8 cellular contexts compared by ENCODE assay signal in the genomic region with DNA sequence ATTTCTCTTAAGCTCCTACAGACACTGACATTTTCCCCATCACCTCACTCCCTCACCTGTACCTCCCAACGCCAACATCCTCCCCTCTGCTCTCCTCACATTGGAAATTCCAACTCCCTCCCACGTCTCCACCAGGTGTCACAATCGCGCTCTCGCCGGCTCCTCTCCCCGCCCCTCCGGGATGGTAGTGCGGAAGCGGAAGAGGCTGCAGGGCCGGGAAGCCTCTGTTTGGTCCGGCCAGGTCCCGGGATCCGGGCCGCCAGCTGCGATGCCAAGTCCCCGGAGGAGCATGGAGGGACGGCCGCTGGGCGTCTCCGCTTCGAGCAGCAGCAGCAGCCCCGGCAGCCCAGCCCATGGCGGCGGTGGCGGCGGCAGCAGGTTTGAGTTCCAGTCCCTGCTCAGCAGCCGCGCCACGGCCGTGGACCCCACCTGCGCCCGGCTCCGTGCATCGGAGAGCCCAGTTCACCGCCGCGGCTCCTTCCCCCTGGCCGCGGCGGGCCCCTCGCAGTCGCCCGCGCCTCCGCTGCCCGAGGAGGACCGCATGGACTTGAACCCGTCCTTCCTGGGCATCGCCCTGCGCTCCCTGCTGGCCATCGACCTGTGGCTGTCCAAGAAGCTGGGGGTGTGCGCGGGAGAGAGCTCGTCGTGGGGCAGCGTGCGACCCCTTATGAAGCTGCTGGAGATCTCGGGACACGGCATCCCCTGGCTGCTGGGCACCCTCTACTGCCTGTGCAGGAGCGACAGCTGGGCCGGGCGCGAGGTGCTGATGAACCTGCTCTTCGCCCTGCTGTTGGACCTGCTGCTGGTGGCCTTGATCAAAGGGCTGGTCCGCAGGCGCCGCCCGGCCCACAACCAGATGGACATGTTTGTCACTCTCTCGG. TPM values are rescaled to one million over a fixed set of nuclear protein-coding genes. Genes with fewer than 3 reads are reported as not detected.
DNase-seq lines count a peak whose midpoint lies in the region; ATAC-seq and TF ChIP-seq lines count a peak whose summit lies in the region.

A gene (plus strand): TSS at position 187 of the 881 bp plus-strand sequence. CDS start 82 bp downstream, at position 269.

- DNase-seq in NCI-H146 (lab: John Stamatoyannopoulos, UW) (peak; percentile 97), T-helper 2 cell (peak; percentile 58 to 73 (median 72)), astrocyte of the cerebellum (ENCODE audit: low read depth) (peak; percentile 55), hepatic stellate cell (ENCODE audit: low spot score) (peak; percentile 86), renal cortical epithelial cell (ENCODE audit: low read depth) (peak; percentile 73), foreskin melanocyte (no peak)

- in situ Hi-C loops in astrocyte of the cerebellum (cut with HindIII; ENCODE audit: low sequenced_read_pairs): no loop called here

- ATAC-seq in GM18499 (IDR thresholded peaks at IDR 0.05; ENCODE audit: insufficient read depth, unreplicated experiment) (peak; percentile 60), HG02840 (IDR thresholded peaks at IDR 0.05; ENCODE audit: low FRiP score, unreplicated experiment) (peak; percentile 78)

- H3K4me3 ChIP-seq in astrocyte of the cerebellum (ENCODE audit: low read depth, low read length): peak within 1 kb of the TSS; percentile 72

- peak; percentile 68 for TF ChIP-seq CTCF in astrocyte of the cerebellum (IDR thresholded peaks at IDR 0.05; ENCODE audit: low read depth, low read length, missing control alignments)

RNA-seq across cellular contexts. Expression of the gene that starts here (rescaled TPM):
- 9.9 and 12.5 TPM in 2 replicates for total RNA-seq in renal cortical epithelial cell
